10 cellular contexts compared by ENCODE assay signal in genomic region chr6:123402052-123402451, GRCh38.
DNase-seq lines count a peak whose midpoint lies in the region; ATAC-seq lines count a peak whose summit lies in the region.
"Had no signal": no experiment of that assay in that cellular context is flagged by ENCODE, and none has a peak within 500 bp of the region (broad histone marks: within the 10 kb centered on the region; RNA-seq: fewer than 3 reads in every experiment).

No MANE protein-coding gene starts in this region.

- no peak overlapping the region for H2BK120ac ChIP-seq in mesendoderm (ENCODE audit: low read depth, low read length)

- no peak overlapping the region for H3K4ac ChIP-seq in mesendoderm (ENCODE audit: low read depth, low read length)

- H3K56ac ChIP-seq in mesendoderm (ENCODE audit: low read length): no peak overlapping the region

- no peak overlapping the region for H2AK5ac ChIP-seq in mesendoderm (ENCODE audit: low read length)

- H3K27ac ChIP-seq in mesendoderm (ENCODE audit: low read depth, low read length): no peak overlapping the region

- no peaks in the 10 kb centered on the region for H3K36me3 ChIP-seq in mesendoderm (ENCODE audit: control insufficient read depth, insufficient read depth, low read length)

- WGBS in mesendoderm (ENCODE audit: extremely low coverage, insufficient coverage, low lambda C conversion rate): 100% methylated on average over 1 of the region's 2 CpGs

- no peaks in the 10 kb centered on the region for H3K79me2 ChIP-seq in mesendoderm (ENCODE audit: control insufficient read depth, insufficient read depth, low read length)

- no peak overlapping the region for H2BK15ac ChIP-seq in mesendoderm (replicated peaks; ENCODE audit: low read depth)

- H3K9ac ChIP-seq in mesendoderm (ENCODE audit: low read length): no peak overlapping the region

- H3K27me3 ChIP-seq in mesendoderm (ENCODE audit: insufficient read depth, low read length, poor library complexity): no peaks in the 10 kb centered on the region

- no peak overlapping the region for H3K23ac ChIP-seq in mesendoderm (ENCODE audit: low read length)

- no peaks in the 10 kb centered on the region for H3K4me1 ChIP-seq in mesendoderm (ENCODE audit: control insufficient read depth, low read depth, low read length)

- no peak overlapping the region for H4K8ac ChIP-seq in mesendoderm (ENCODE audit: low read depth, low read length)

- H3K18ac ChIP-seq in mesendoderm (ENCODE audit: low read length): no peak overlapping the region

- peak; percentile 84 for ATAC-seq in GM19035 (IDR thresholded peaks at IDR 0.05; ENCODE audit: unreplicated experiment)
- ATAC-seq in HG02588 (IDR thresholded peaks at IDR 0.05; ENCODE audit: unreplicated experiment): peak; percentile 96
- peak; percentile 95 for ATAC-seq in HG03520 (IDR thresholded peaks at IDR 0.05; ENCODE audit: unreplicated experiment)
- ATAC-seq: activated CD4-positive, CD25-positive, alpha-beta regulatory T cell treated with anti-CD3 and anti-CD28 coated beads, Interleukin-2, amount 50 U/mL, for 24 hours had no signal

- no peak overlapping the region for H3K4me2 ChIP-seq in mesendoderm (ENCODE audit: low read length)

- no peaks in the 10 kb centered on the region for H3K79me1 ChIP-seq in mesendoderm (ENCODE audit: low read length)

- H4K5ac ChIP-seq in mesendoderm (ENCODE audit: low read length): no peak overlapping the region

- H2BK5ac ChIP-seq in mesendoderm (ENCODE audit: low read length): no peak overlapping the region

- H3K4me3 ChIP-seq in mesendoderm (ENCODE audit: low read length): no peak overlapping the region

- DNase-seq in mesendoderm (peak; percentile 4), NCI-H526 (lab: John Stamatoyannopoulos, UW) (no peak), SIG-M5 (lab: John Stamatoyannopoulos, UW) (no peak), DMS153 treated with DMSO at 0.1 percent for 48 hours (lab: John Stamatoyannopoulos, UW; ENCODE audit: unreplicated experiment) (no peak), NOMO-1 treated with dmso at 0.1 percent for 144 hours (lab: John Stamatoyannopoulos, UW; ENCODE audit: unreplicated experiment) (no peak)
- DNase-seq: activated naive CD8-positive, alpha-beta T cell treated with anti-CD3 and anti-CD28 coated beads, Interleukin-2, amount 10 ng/mL, durations not matched to agents 7 days and 5 days had no signal
